Comparison of ENCODE assay signal across 8 cellular contexts in the genomic region with DNA sequence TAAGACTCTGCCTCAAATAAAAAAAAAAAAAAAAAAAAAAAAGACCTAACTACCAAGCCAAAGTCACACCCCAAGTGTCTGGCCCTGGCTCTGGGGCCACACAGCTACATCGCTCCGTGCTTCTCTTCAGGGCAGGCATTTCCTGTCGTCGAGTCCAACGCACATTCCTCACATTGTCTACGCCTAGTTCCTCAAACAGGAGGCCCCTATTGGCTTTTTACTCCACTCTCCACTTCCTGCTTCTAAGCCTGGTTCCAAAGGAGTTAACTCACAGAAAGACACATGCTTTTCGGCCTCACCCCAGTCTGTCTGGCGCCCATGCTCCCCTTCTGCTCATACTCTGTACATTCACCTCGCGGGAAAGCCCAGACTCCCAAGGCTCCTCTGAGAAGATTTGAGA. TPM values are rescaled to one million over a fixed set of nuclear protein-coding genes. Genes with fewer than 3 reads are reported as not detected.
DNase-seq lines count a peak whose midpoint lies in the region; ATAC-seq and TF ChIP-seq lines count a peak whose summit lies in the region.

No MANE protein-coding gene starts in this region.

- TF ChIP-seq POLR2A in right lobe of liver (IDR thresholded peaks at IDR 0.05): no peak

- H3K27ac Mint-ChIP-seq in central memory CD8-positive, alpha-beta T cell (ENCODE audit: low read depth): no peak overlapping the region

- DNase-seq in Ammon's horn (ENCODE audit: low spot score) (peak; percentile 62), LoVo (ENCODE audit: low spot score) (peak; percentile 93), right lobe of liver (peak; percentile 55 to 72 (median 68)), HEK293T (ENCODE audit: extremely low spot score) (no peak), DMS114 treated with DMSO at 0.1 percent for 48 hours (lab: John Stamatoyannopoulos, UW; ENCODE audit: unreplicated experiment) (no peak)
- no peak for DNase-seq in central memory CD8-positive, alpha-beta T cell (ENCODE audit: low spot score in 2 of 2)

- no peak for TF ChIP-seq CTCF in right lobe of liver (IDR thresholded peaks at IDR 0.05)

- H3K27me3 Mint-ChIP-seq in central memory CD8-positive, alpha-beta T cell: no peaks in the 10 kb centered on the region

- H3K4me1 Mint-ChIP-seq in central memory CD8-positive, alpha-beta T cell: no peaks in the 10 kb centered on the region

- H3K27me3 ChIP-seq in right lobe of liver: no peaks in the 10 kb centered on the region

- H3K9me3 Mint-ChIP-seq in central memory CD8-positive, alpha-beta T cell: no peaks in the 10 kb centered on the region

- H3K36me3 ChIP-seq in right lobe of liver: peaks cover 0 to 20% (median 6%) of the 10 kb centered on the region in 4 donors

- peak overlapping the region; percentile 52 to 68 (median 58) for H3K27ac ChIP-seq in right lobe of liver

- no peak overlapping the region for H3K4me3 ChIP-seq in right lobe of liver

- 11% methylated on average over 9 of the region's 10 CpGs for WGBS in right lobe of liver (ENCODE audit: insufficient coverage, low coverage, low lambda C conversion rate, missing lambda C conversion rate)

- H3K4me3 Mint-ChIP-seq in central memory CD8-positive, alpha-beta T cell: no peak overlapping the region

- CTCF ChIA-PET in HEK293T (lab: Yijun Ruan, JAX): no interaction called here

- intact Hi-C loops in right lobe of liver (cut with DNase I): no loop called here

- ATAC-seq in central memory CD8-positive, alpha-beta T cell (replicated peaks; ENCODE audit: extremely low read depth, poor library complexity, severe bottlenecking): peak; percentile 32
- peak; percentile 63 to 73 (median 68) for ATAC-seq in right lobe of liver
- no peak for ATAC-seq in HG02759 (IDR thresholded peaks at IDR 0.05; ENCODE audit: unreplicated experiment)
- ATAC-seq in HG03108 (IDR thresholded peaks at IDR 0.05; ENCODE audit: unreplicated experiment): no peak

- H3K36me3 Mint-ChIP-seq in central memory CD8-positive, alpha-beta T cell (ENCODE audit: insufficient read depth): peaks cover 1% of the 10 kb centered on the region

- H3K4me1 ChIP-seq in right lobe of liver: peaks cover 0 to 52% (median 19%) of the 10 kb centered on the region in 4 donors

- H3K9me3 ChIP-seq in right lobe of liver: no peaks in the 10 kb centered on the region

- POLR2A ChIA-PET in HEK293T (lab: Yijun Ruan, JAX): no interaction called here

TF ChIP-seq in HEK293T, 16 proteins besides CTCF, POLR2A, EP300 and RAD21:
- TF ChIP-seq FOXM1 (IDR thresholded peaks at IDR 0.05; ENCODE audit: borderline replicate concordance) (no peak), FOXA1 (IDR thresholded peaks at IDR 0.05) (no peak), BHLHE40 (IDR thresholded peaks at IDR 0.05; ENCODE audit: borderline replicate concordance) (no peak), HDGF (IDR thresholded peaks at IDR 0.05; ENCODE audit: borderline replicate concordance) (no peak), ZNF384 (IDR thresholded peaks at IDR 0.05) (no peak), FOXK2 (IDR thresholded peaks at IDR 0.05) (no peak), CTBP1 (IDR thresholded peaks at IDR 0.05; ENCODE audit: borderline replicate concordance) (no peak), NFRKB (IDR thresholded peaks at IDR 0.05) (no peak), TARDBP (IDR thresholded peaks at IDR 0.05) (no peak), ARNT (IDR thresholded peaks at IDR 0.05) (no peak), ELF4 (IDR thresholded peaks at IDR 0.05) (no peak), SP1 (IDR thresholded peaks at IDR 0.05) (no peak), L3MBTL2 (conservative IDR thresholded peaks at IDR 0.05) (no peak), SUZ12 (IDR thresholded peaks at IDR 0.05) (no peak), LEF1 (IDR thresholded peaks at IDR 0.05; ENCODE audit: borderline replicate concordance) (no peak)
- TF ChIP-seq, protein P1, sequence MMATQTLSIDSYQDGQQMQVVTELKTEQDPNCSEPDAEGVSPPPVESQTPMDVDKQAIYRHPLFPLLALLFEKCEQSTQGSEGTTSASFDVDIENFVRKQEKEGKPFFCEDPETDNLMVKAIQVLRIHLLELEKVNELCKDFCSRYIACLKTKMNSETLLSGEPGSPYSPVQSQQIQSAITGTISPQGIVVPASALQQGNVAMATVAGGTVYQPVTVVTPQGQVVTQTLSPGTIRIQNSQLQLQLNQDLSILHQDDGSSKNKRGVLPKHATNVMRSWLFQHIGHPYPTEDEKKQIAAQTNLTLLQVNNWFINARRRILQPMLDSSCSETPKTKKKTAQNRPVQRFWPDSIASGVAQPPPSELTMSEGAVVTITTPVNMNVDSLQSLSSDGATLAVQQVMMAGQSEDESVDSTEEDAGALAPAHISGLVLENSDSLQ (IDR thresholded peaks at IDR 0.05): no peak

RNA-seq across cellular contexts. Expression of gene KNG1, which starts 28.8 kb away (rescaled TPM):
- total RNA-seq in right lobe of liver: 1,000 to 10,000 TPM in 4 of 6 experiments, 100 to 1,000 TPM in 2; 432 to 1,537 (median 1,171) TPM

RNA-seq across cellular contexts. Expression of gene EIF4A2, which starts 37.4 kb away (rescaled TPM):
- 100 to 1,000 TPM in 5 of 6 experiments, 10 to 100 TPM in 1; 98.9 to 234 (median 131) TPM for total RNA-seq in right lobe of liver

Comparison
In these comparisons a context has a peak if more than half of its experiments do, and no peak if none do; other contexts are left out.
1. DNase-seq: peak in Ammon's horn (single experiment), LoVo (single experiment) and right lobe of liver (3 of 3); none in central memory CD8-positive, alpha-beta T cell (0 of 2), HEK293T (single experiment) and DMS114 treated with DMSO at 0.1 percent for 48 hours (single experiment).
2. ATAC-seq: peak in central memory CD8-positive, alpha-beta T cell (single experiment) and right lobe of liver (4 of 4); none in HG02759 (single experiment) and HG03108 (single experiment).